ENCODE assay signal across 22 cellular contexts in the genomic region with DNA sequence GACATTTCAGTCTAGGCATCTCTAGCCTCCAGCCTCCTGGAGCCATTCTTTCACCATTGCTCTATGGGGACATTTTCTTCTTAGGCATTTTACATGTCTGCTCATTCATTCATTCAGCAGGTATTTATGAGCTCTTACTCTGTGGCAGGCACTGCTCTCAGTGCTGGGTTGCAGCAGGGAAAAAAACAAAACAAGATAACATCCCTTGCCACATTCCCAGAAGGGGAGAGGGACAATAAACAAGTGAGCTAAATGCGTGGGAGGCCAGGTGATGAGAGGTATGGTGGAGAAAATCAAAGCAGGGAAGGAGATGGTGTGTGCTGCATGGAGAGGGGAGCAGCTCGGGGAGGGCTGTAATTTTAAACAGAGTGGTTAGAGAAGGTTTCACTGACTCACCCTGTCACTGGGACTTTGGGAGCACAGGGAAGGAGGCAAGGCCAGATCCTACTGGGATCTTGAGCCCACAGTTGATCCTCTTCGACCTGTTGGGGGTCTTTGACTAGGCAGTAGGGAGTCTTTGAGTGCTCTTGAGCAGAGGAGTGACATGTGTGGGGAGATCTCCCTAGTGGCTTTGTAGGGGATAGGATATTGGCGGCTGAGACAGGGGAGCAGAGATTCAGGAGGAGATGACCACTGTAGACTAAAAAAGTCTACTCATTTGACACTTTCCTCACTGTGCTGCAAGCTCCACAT. TPM values are rescaled to one million over a fixed set of nuclear protein-coding genes. Genes with fewer than 3 reads are reported as not detected.
DNase-seq lines count a peak whose midpoint lies in the region; ATAC-seq, FAIRE-seq and TF ChIP-seq lines count a peak whose summit lies in the region.
"Had no signal": no experiment of that assay in that cellular context is flagged by ENCODE, and none has a peak within 500 bp of the region (broad histone marks: within the 10 kb centered on the region; RNA-seq: fewer than 3 reads in every experiment).

No MANE protein-coding gene starts in this region.

- TF ChIP-seq POLR2A in A549 (IDR thresholded peaks at IDR 0.05; ENCODE audit: low read length) = no peak

- H3K27ac ChIP-seq in A549 = peak overlapping the region; percentile 25 to 66; a peak in 4 of 6 replicates
- H3K27ac ChIP-seq in HL-60 (replicated peaks) = peak overlapping the region; percentile 39
- peak overlapping the region; percentile 79 for H3K27ac ChIP-seq in astrocyte (ENCODE audit: low read depth, low read length)
- peak overlapping the region; percentile 94 for H3K27ac ChIP-seq in keratinocyte (ENCODE audit: control insufficient read depth, insufficient read depth, low read length)
- no peak overlapping the region for H3K27ac ChIP-seq in OCI-LY7 (ENCODE audit: low read depth, low read length, poor library complexity, severe bottlenecking)

- peaks cover 55% of the 10 kb centered on the region for H3K4me1 ChIP-seq in A549
- H3K4me1 ChIP-seq in astrocyte (ENCODE audit: insufficient read depth, low read length) = peaks cover 73% of the 10 kb centered on the region
- peaks cover 76% of the 10 kb centered on the region for H3K4me1 ChIP-seq in keratinocyte (ENCODE audit: control insufficient read depth, extremely low read depth, insufficient read depth, low read length)
- H3K4me1 ChIP-seq in OCI-LY7 (ENCODE audit: insufficient read depth, low read length, poor library complexity, severe bottlenecking) = no peaks in the 10 kb centered on the region

- H4K20me1 ChIP-seq in astrocyte (ENCODE audit: insufficient read depth, low read length) = peaks cover 93% of the 10 kb centered on the region
- H4K20me1 ChIP-seq in keratinocyte (ENCODE audit: control insufficient read depth, extremely low read depth, insufficient read depth, low read length) = peaks cover 33% of the 10 kb centered on the region
- H4K20me1 ChIP-seq in OCI-LY7 (ENCODE audit: insufficient read depth, low read length) = no peaks in the 10 kb centered on the region

- H3K4me3 ChIP-seq in A549 (no peak overlapping the region), HL-60 (replicated peaks; ENCODE audit: insufficient read depth, low read length) (no peak overlapping the region), astrocyte (ENCODE audit: insufficient read depth, low read depth, low read length) (no peak overlapping the region), keratinocyte (ENCODE audit: control insufficient read depth in 2 of 3, extremely low read depth in 1 of 3, insufficient read depth in 2 of 3, low read depth in 1 of 3, low read length in 3 of 3) (no peak overlapping the region), OCI-LY7 (ENCODE audit: low read depth, low read length, poor library complexity, severe bottlenecking) (no peak overlapping the region)
- H3K4me3 ChIP-seq: mucosa of descending colon had no signal

- no peaks in the 10 kb centered on the region for H3K27me3 Mint-ChIP-seq in astrocyte (ENCODE audit: low read depth, unreplicated experiment)

- peaks cover 23% of the 10 kb centered on the region for H3K36me3 Mint-ChIP-seq in astrocyte (ENCODE audit: low read depth, unreplicated experiment)
- H3K36me3 Mint-ChIP-seq: type B pancreatic cell had no signal

- no peaks in the 10 kb centered on the region for H3K9me2 ChIP-seq in OCI-LY7 (ENCODE audit: insufficient read depth, low read length)

- DNase-seq in A549 (ENCODE audit: low read depth in 1 of 2, low spot score in 1 of 2) (no peak), HL-60 (ENCODE audit: low read depth in 1 of 2, low spot score in 1 of 2) (no peak), astrocyte (ENCODE audit: low read depth) (no peak), keratinocyte (ENCODE audit: low read depth, low spot score) (no peak), activated T-cell treated with anti-CD3 and anti-CD28 coated beads for 4 hours (no peak), NCI-H2081 treated with DMSO at 0.1 percent for 48 hours (lab: John Stamatoyannopoulos, UW) (no peak), OCI-LY7 (ENCODE audit: low spot score) (no peak)
- DNase-seq in stimulated activated CD4-positive, alpha-beta T cell treated with anti-CD3 and anti-CD28 coated beads, Interleukin-1b, Interleukin-23, amount 100 ng/mL, for 48 hours = no peak
- DNase-seq: activated CD4-positive, alpha-beta T cell treated with anti-CD3 and anti-CD28 coated beads for 4 hours; activated T-cell treated with anti-CD3 and anti-CD28 coated beads, Interleukin-2, amount 50 U/mL, for 4 hours; amniotic stem cell; COR-L47; H7; mucosa of descending colon; NCI-H2171; SIG-M5; stimulated activated CD4-positive, alpha-beta T cell treated with anti-CD3 and anti-CD28 coated beads, Interleukin-4, amount 100 ng/mL, for 24 hours; T1000 had no signal

- H3K9me1 ChIP-seq in keratinocyte (ENCODE audit: control insufficient read depth, extremely low read depth, insufficient read depth, low read length) = peaks cover 11% of the 10 kb centered on the region

- peak overlapping the region; percentile 51 for H3K9ac ChIP-seq in astrocyte (ENCODE audit: low read length)
- peak overlapping the region; percentile 2 for H3K9ac ChIP-seq in keratinocyte (ENCODE audit: control insufficient read depth, extremely low read depth, insufficient read depth, low read length)

- TF ChIP-seq RAD21 in A549 (conservative IDR thresholded peaks at IDR 0.05 in 1 of 2, IDR thresholded peaks at IDR 0.05 in 1 of 2) = no peak

- TF ChIP-seq EP300 in A549 (IDR thresholded peaks at IDR 0.05) = no peak

- H3K9me3 ChIP-seq in A549 = no peaks in the 10 kb centered on the region
- H3K9me3 ChIP-seq in astrocyte (ENCODE audit: insufficient read depth, low read depth, low read length) = no peaks in the 10 kb centered on the region
- H3K9me3 ChIP-seq in keratinocyte (ENCODE audit: control insufficient read depth, low read depth, low read length) = no peaks in the 10 kb centered on the region
- H3K9me3 ChIP-seq in OCI-LY7 (ENCODE audit: low read length) = no peaks in the 10 kb centered on the region
- H3K9me3 ChIP-seq: mucosa of descending colon had no signal

- WGBS in A549 (ENCODE audit: missing lambda C conversion rate) = 85% methylated on average over 4 of the region's 4 CpGs

- no peaks in the 10 kb centered on the region for H3K27me3 ChIP-seq in HL-60 (ENCODE audit: insufficient read depth, poor library complexity, severe bottlenecking)
- no peaks in the 10 kb centered on the region for H3K27me3 ChIP-seq in astrocyte (ENCODE audit: insufficient read depth, low read length)
- no peaks in the 10 kb centered on the region for H3K27me3 ChIP-seq in keratinocyte (ENCODE audit: control insufficient read depth, extremely low read depth, insufficient read depth, low read length)

- POLR2A ChIA-PET in A549 (lab: Yijun Ruan, JAX) = interaction anchor here (0.6 to 1.0 kb wide), 2 partner anchors 17 to 106 kb away, joined by 3 read pairs; a partner anchor contains a TSS
- POLR2A ChIA-PET in OCI-LY7 (lab: Charles Lee) = interaction anchor here (0.6 to 1.0 kb wide), 2 partner anchors 207 to 437 kb away, joined by 3 read pairs; no protein-coding TSS in a partner anchor

- peak in 1 of 2 experiments; percentile 17; a peak in 3 of 6 replicates for ATAC-seq in A549
- ATAC-seq: activated T-cell treated with anti-CD3 and anti-CD28 coated beads, Interleukin-2, amount 50 U/mL, for 4 hours; mucosa of descending colon; sciatic nerve had no signal

- H3K36me3 ChIP-seq in astrocyte (ENCODE audit: insufficient read depth, low read length) (peaks cover 43% of the 10 kb centered on the region), keratinocyte (ENCODE audit: control insufficient read depth in 2 of 2, extremely low read depth in 1 of 2, insufficient read depth in 2 of 2, low read length in 2 of 2) (peaks cover 21 to 64% of the 10 kb centered on the region in 2 experiments), OCI-LY7 (ENCODE audit: insufficient read depth, low read length) (no peaks in the 10 kb centered on the region)

- H3K4me2 ChIP-seq in A549 = peak overlapping the region; percentile 28; the same call in 1 of the 3 replicates
- H3K4me2 ChIP-seq in astrocyte (ENCODE audit: low read length) = peak overlapping the region; percentile 64
- H3K4me2 ChIP-seq in keratinocyte (ENCODE audit: control insufficient read depth, extremely low read depth, insufficient read depth, low read depth, low read length) = peak overlapping the region; percentile 83
- no peak overlapping the region for H3K4me2 ChIP-seq in OCI-LY7 (ENCODE audit: low read length)

- H3K4me3 Mint-ChIP-seq in astrocyte (ENCODE audit: unreplicated experiment) = no peak overlapping the region
- H3K4me3 Mint-ChIP-seq: activated T-cell treated with anti-CD3 and anti-CD28 coated beads, Interleukin-2, amount 50 U/mL, for 4 hours; type B pancreatic cell had no signal

- intact Hi-C loops in OCI-LY7 (cut with micrococcal nuclease; ENCODE audit: unreplicated experiment) = loop anchor here (10.0 kb wide), 1 partner anchor 107 kb away; no protein-coding TSS in a partner anchor

- no peak for TF ChIP-seq CTCF in A549 (IDR thresholded peaks at IDR 0.05)
- TF ChIP-seq CTCF in HL-60 (IDR thresholded peaks at IDR 0.05; ENCODE audit: insufficient read depth, low read length) = no peak
- TF ChIP-seq CTCF in astrocyte (IDR thresholded peaks at IDR 0.05; ENCODE audit: insufficient read depth, low read depth, low read length) = no peak
- no peak for TF ChIP-seq CTCF in keratinocyte (optimal IDR thresholded peaks at IDR 0.05 in 1 of 3, IDR thresholded peaks at IDR 0.05 in 1 of 3, conservative IDR thresholded peaks at IDR 0.05 in 1 of 3; ENCODE audit: extremely low read depth in 1 of 3, insufficient read depth in 2 of 3, low read length in 3 of 3)
- no peak for TF ChIP-seq CTCF in OCI-LY7 (conservative IDR thresholded peaks at IDR 0.05; ENCODE audit: low read length)

- FAIRE-seq in A549 (lab: Jason Lieb, UNC) (no peak), astrocyte (lab: Jason Lieb, UNC) (no peak), keratinocyte (lab: Jason Lieb, UNC) (no peak)
- FAIRE-seq: colon, GM12891 had no signal

- H2AFZ ChIP-seq in astrocyte (ENCODE audit: low read depth, low read length) = no peak overlapping the region
- H2AFZ ChIP-seq in keratinocyte (ENCODE audit: control insufficient read depth, low read length) = no peak overlapping the region
- no peak overlapping the region for H2AFZ ChIP-seq in OCI-LY7 (ENCODE audit: low read length)

- BruUV-seq in OCI-LY7 (replicated peaks; lab: Mats Ljungman, UMichigan) = no TSS peak

- peak overlapping the region; percentile 86 for H3K27ac Mint-ChIP-seq in astrocyte (ENCODE audit: unreplicated experiment)
- H3K27ac Mint-ChIP-seq: type B pancreatic cell had no signal

- CTCF ChIA-PET in A549 (lab: Yijun Ruan, JAX) (interaction anchor here (0.6 to 2.2 kb wide), 11 partner anchors 26 to 336 kb away, joined by 3 to 14 read pairs (median 3); no protein-coding TSS in a partner anchor), OCI-LY7 (lab: Charles Lee; ENCODE audit: unreplicated experiment) (interaction anchor here (1.1 kb wide), 1 partner anchor 16 kb away, joined by 3 read pairs; no protein-coding TSS in a partner anchor)

- H3K4me1 Mint-ChIP-seq in astrocyte (ENCODE audit: low read depth, unreplicated experiment) = peaks cover 70% of the 10 kb centered on the region

- H3K79me2 ChIP-seq in astrocyte (ENCODE audit: insufficient read depth, low read length) (peaks cover 98% of the 10 kb centered on the region), keratinocyte (ENCODE audit: control insufficient read depth, insufficient read depth, low read length) (peaks cover 93% of the 10 kb centered on the region), OCI-LY7 (ENCODE audit: insufficient read depth, low read depth, low read length) (no peaks in the 10 kb centered on the region)

- dilution Hi-C loops in keratinocyte (cut with MboI; ENCODE audit: extremely low pct_ligation_motif_present, low sequenced_read_pairs) = no loop called here

- H3K9me3 Mint-ChIP-seq in astrocyte (ENCODE audit: unreplicated experiment) = no peaks in the 10 kb centered on the region
- H3K9me3 Mint-ChIP-seq: activated T-cell treated with anti-CD3 and anti-CD28 coated beads, Interleukin-2, amount 50 U/mL, for 4 hours; type B pancreatic cell had no signal

RNA-seq across cellular contexts. Expression of a gene that starts 17.0 kb away (rescaled TPM):
- polyA plus RNA-seq in A549 (2011; rRNA removed) (42.1 and 52.4 TPM in 2 replicates), A549 (2017; fragmentation: RNase III; extraction: RNeasy Plus Mini Kit Qiagen cat#74134 plus additional on column Dnase treatment) (39.8 to 43.6 TPM (median 43.5 TPM) in 3 replicates), keratinocyte (72.7 to 124 TPM (median 83.9 TPM) in 3 replicates)
- 19.3 and 22.9 TPM in 2 replicates for polyA plus RNA-seq in A549 (2012; cell fraction: cytosol; rRNA removed)
- 25.5 and 31.9 TPM in 2 replicates for polyA plus RNA-seq in A549 (2012; cell fraction: nucleus; rRNA removed)
- polyA minus RNA-seq in A549 (2011; rRNA and poly(A)+ RNA removed) = 104 and 112 TPM in 2 replicates
- total RNA-seq in astrocyte (357 and 471 TPM in 2 replicates), OCI-LY7 (2022) (0.59 TPM in 1 of 2 replicates, not detected in the other)
- polyA plus RNA-seq in keratinocyte (2011; ENCODE audit: low read depth) = 172 TPM
- 76.6 and 79.2 TPM in 2 replicates for polyA plus RNA-seq in keratinocyte (2011; cell fraction: cytosol; rRNA removed)
- 175 and 197 TPM in 2 replicates for polyA plus RNA-seq in keratinocyte (2011; cell fraction: nucleus; rRNA removed)
- 52.2 and 143 TPM in 2 replicates for polyA plus RNA-seq in keratinocyte (2012; ENCODE audit: low replicate concordance)
- polyA minus RNA-seq in keratinocyte = 218 to 406 TPM (median 316 TPM) in 3 replicates
- polyA minus RNA-seq in keratinocyte (2011; cell fraction: cytosol; rRNA and poly(A)+ RNA removed) = 176 TPM
- 292 and 558 TPM in 2 replicates for polyA minus RNA-seq in keratinocyte (2011; cell fraction: nucleus; rRNA and poly(A)+ RNA removed)
- not detected in 2 replicates for total RNA-seq in OCI-LY7 (2014; rRNA removed; shearing (Covaris generic))

Comparison
In these comparisons a context has a peak if more than half of its experiments do, and no peak if none do; other contexts are left out.
1. RNA of a gene that starts 17.0 kb away (total RNA-seq): 357 to 471 TPM in astrocyte; 0.59 TPM in OCI-LY7; every median in the first group is over 100 times any median in the second.